Comparison of ENCODE assay signal across 20 cellular contexts in the genomic region with DNA sequence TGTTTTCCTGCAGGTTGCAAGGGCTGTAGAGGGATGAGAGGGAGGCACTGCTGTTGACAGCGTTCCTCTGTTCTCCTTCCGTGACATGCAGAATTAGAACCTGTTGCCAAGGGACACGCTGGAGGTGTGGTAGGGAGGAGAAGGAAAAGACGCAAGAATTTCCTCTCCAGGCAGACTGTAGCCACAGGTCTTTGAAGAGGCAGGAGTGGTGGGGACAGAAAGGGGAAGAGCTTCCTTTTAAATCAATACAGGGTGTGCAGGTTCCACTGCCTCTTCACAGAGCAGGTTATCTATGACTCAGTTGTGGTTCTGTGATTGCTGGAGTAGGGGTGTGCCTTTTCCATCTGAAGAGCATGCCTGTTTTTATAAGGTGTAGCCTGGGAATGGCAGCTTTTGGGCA.
DNase-seq lines count a peak whose midpoint lies in the region; ATAC-seq and TF ChIP-seq lines count a peak whose summit lies in the region.
"Had no signal": no experiment of that assay in that cellular context is flagged by ENCODE, and none has a peak within 500 bp of the region (broad histone marks: within the 10 kb centered on the region; RNA-seq: fewer than 3 reads in every experiment).

No MANE protein-coding gene starts in this region.

- POLR2A ChIA-PET in naive thymus-derived CD4-positive, alpha-beta T cell (lab: Charles Lee) = interaction anchor here (0.7 kb wide), 1 partner anchor 656 kb away, joined by 4 read pairs; no protein-coding TSS in a partner anchor

- H3K36me3 Mint-ChIP-seq in endothelial cell (ENCODE audit: low read depth, unreplicated experiment) = peaks cover 45% of the 10 kb centered on the region
- H3K36me3 Mint-ChIP-seq in naive thymus-derived CD4-positive, alpha-beta T cell = no peaks in the 10 kb centered on the region
- H3K36me3 Mint-ChIP-seq: activated CD8-positive, alpha-beta memory T cell treated with anti-CD3 and anti-CD28 coated beads, Interleukin-2, amount 10 ng/mL, durations not matched to agents 7 days and 5 days; naive B cell; WTC11 had no signal

- no peaks in the 10 kb centered on the region for H3K9me3 ChIP-seq in DND-41 (ENCODE audit: insufficient read depth, low read length, severe bottlenecking)
- H3K9me3 ChIP-seq in naive thymus-derived CD4-positive, alpha-beta T cell (ENCODE audit: control insufficient read depth in 2 of 3, low read length in 3 of 3) = no peaks in the 10 kb centered on the region

- H4K20me1 ChIP-seq in DND-41 (ENCODE audit: insufficient read depth, low read length) = no peaks in the 10 kb centered on the region

- intact Hi-C loops in naive thymus-derived CD4-positive, alpha-beta T cell (cut with micrococcal nuclease) = loop anchor here in 1 of 2 donors (10.0 kb wide), 1 partner anchor 771 kb away; no protein-coding TSS in a partner anchor

- ATAC-seq in DND-41 (ENCODE audit: insufficient read depth, low read depth) (peak; percentile 37; the same call in 1 of the 3 replicates), GM18858 (IDR thresholded peaks at IDR 0.05; ENCODE audit: unreplicated experiment) (no peak)
- ATAC-seq in naive thymus-derived CD4-positive, alpha-beta T cell = no peak
- ATAC-seq: activated CD8-positive, alpha-beta memory T cell treated with anti-CD3 and anti-CD28 coated beads, Interleukin-2, amount 10 ng/mL, durations not matched to agents 7 days and 5 days; WTC11 had no signal

- no peaks in the 10 kb centered on the region for H3K79me2 ChIP-seq in DND-41 (ENCODE audit: insufficient read depth, low read length)

- no peak overlapping the region for H3K4me3 ChIP-seq in DND-41 (ENCODE audit: low read depth in 1 of 2, low read length in 2 of 2)
- H3K4me3 ChIP-seq in naive thymus-derived CD4-positive, alpha-beta T cell (ENCODE audit: low read length) = no peak overlapping the region

- in situ Hi-C loops in KBM-7 (cut with MboI; ENCODE audit: low pct_unique_long_range_greater_than_20kb, low sequenced_read_pairs) = no loop called here
- in situ Hi-C loops in ACHN (cut with HindIII; ENCODE audit: low pct_ligation_motif_present, low pct_unique_long_range_greater_than_20kb, low sequenced_read_pairs) = no loop called here

- no peaks in the 10 kb centered on the region for H3K27me3 ChIP-seq in DND-41 (ENCODE audit: insufficient read depth, low read length, poor library complexity)
- H3K27me3 ChIP-seq in naive thymus-derived CD4-positive, alpha-beta T cell (ENCODE audit: control insufficient read depth in 2 of 2, insufficient read depth in 2 of 2, low read length in 2 of 2) = no peaks in the 10 kb centered on the region

- peaks cover 17% of the 10 kb centered on the region; the same call in 1 of the 2 replicates for H3K36me3 ChIP-seq in DND-41 (ENCODE audit: insufficient read depth, low read length)
- H3K36me3 ChIP-seq in naive thymus-derived CD4-positive, alpha-beta T cell (ENCODE audit: control insufficient read depth in 2 of 3, insufficient read depth in 3 of 3, low read length in 3 of 3) = no peaks in the 10 kb centered on the region

- H3K4me1 Mint-ChIP-seq in endothelial cell (ENCODE audit: unreplicated experiment) = peaks cover 41% of the 10 kb centered on the region
- peaks cover 15 to 59% (median 30%) of the 10 kb centered on the region in 7 donors for H3K4me1 Mint-ChIP-seq in naive thymus-derived CD4-positive, alpha-beta T cell
- H3K4me1 Mint-ChIP-seq: naive B cell had no signal

- DNase-seq in DND-41 (no peak), KBM-7 (peak; percentile 59), endothelial cell (ENCODE audit: low spot score) (no peak), NOMO-1 treated with DMSO at 0.1 percent for 48 hours (lab: John Stamatoyannopoulos, UW; ENCODE audit: unreplicated experiment) (no peak), ACHN (no peak), NCI-H2029 (lab: John Stamatoyannopoulos, UW) (no peak)
- no peak for DNase-seq in naive thymus-derived CD4-positive, alpha-beta T cell
- DNase-seq: activated CD8-positive, alpha-beta memory T cell treated with anti-CD3 and anti-CD28 coated beads, Interleukin-2, amount 10 ng/mL, durations not matched to agents 7 days and 5 days; activated naive CD4-positive, alpha-beta T cell; C1 segment of cervical spinal cord; cerebellar nuclear complex; head of caudate nucleus; kidney; naive B cell; NCI-H2227 treated with DMSO at 0.1 percent for 48 hours; retina; stimulated activated CD8-positive, alpha-beta memory T cell treated with anti-CD3 and anti-CD28 coated beads, Interleukin-4, amount 100 ng/mL, for 48 hours; trophoblast cell had no signal

- TF ChIP-seq CTCF in DND-41 (IDR thresholded peaks at IDR 0.05; ENCODE audit: borderline replicate concordance, extremely low read depth, low read length, poor library complexity, severe bottlenecking) (no peak), endothelial cell (IDR thresholded peaks at IDR 0.05; ENCODE audit: unreplicated experiment) (no peak)

- no peak overlapping the region for H3K9ac ChIP-seq in DND-41 (ENCODE audit: low read depth, low read length)

- CTCF ChIA-PET in naive thymus-derived CD4-positive, alpha-beta T cell (lab: Charles Lee) = interaction anchor here (0.6 kb wide), 1 partner anchor 1909 kb away, joined by 3 read pairs; no protein-coding TSS in a partner anchor

- H3K9me3 Mint-ChIP-seq in endothelial cell (ENCODE audit: unreplicated experiment) = no peaks in the 10 kb centered on the region
- no peaks in the 10 kb centered on the region for H3K9me3 Mint-ChIP-seq in naive thymus-derived CD4-positive, alpha-beta T cell
- H3K9me3 Mint-ChIP-seq: naive B cell, WTC11 had no signal

- peak overlapping the region; percentile 5; the same call in 1 of the 2 replicates for H3K27ac ChIP-seq in DND-41 (ENCODE audit: low read length)
- H3K27ac ChIP-seq in naive thymus-derived CD4-positive, alpha-beta T cell (ENCODE audit: low read depth, low read length) = no peak overlapping the region

- H3K4me2 ChIP-seq in DND-41 (ENCODE audit: insufficient read depth, low read length) = no peak overlapping the region

- H3K27ac Mint-ChIP-seq in endothelial cell (ENCODE audit: unreplicated experiment) = no peak overlapping the region
- peak overlapping the region in 4 of 9 donors; percentile 43 to 79 (median 66) for H3K27ac Mint-ChIP-seq in naive thymus-derived CD4-positive, alpha-beta T cell
- H3K27ac Mint-ChIP-seq: activated CD8-positive, alpha-beta memory T cell treated with anti-CD3 and anti-CD28 coated beads, Interleukin-2, amount 10 ng/mL, durations not matched to agents 7 days and 5 days; naive B cell; WTC11 had no signal

- H3K4me1 ChIP-seq in DND-41 (ENCODE audit: insufficient read depth, low read length) = peaks cover 33% of the 10 kb centered on the region
- peaks cover 0 to 24% of the 10 kb centered on the region in 2 donors for H3K4me1 ChIP-seq in naive thymus-derived CD4-positive, alpha-beta T cell (ENCODE audit: control insufficient read depth in 2 of 2, insufficient read depth in 2 of 2, low read length in 2 of 2)

- H3K4me3 Mint-ChIP-seq in endothelial cell (ENCODE audit: unreplicated experiment) = peak overlapping the region; percentile 5
- peak overlapping the region in 7 of 10 donors; percentile 9 to 66 (median 53) for H3K4me3 Mint-ChIP-seq in naive thymus-derived CD4-positive, alpha-beta T cell
- H3K4me3 Mint-ChIP-seq: activated CD8-positive, alpha-beta memory T cell treated with anti-CD3 and anti-CD28 coated beads, Interleukin-2, amount 10 ng/mL, durations not matched to agents 7 days and 5 days; naive B cell; WTC11 had no signal

- no peak overlapping the region for H2AFZ ChIP-seq in DND-41 (ENCODE audit: low read depth, low read length)

- peaks cover 4% of the 10 kb centered on the region for H3K27me3 Mint-ChIP-seq in endothelial cell (ENCODE audit: unreplicated experiment)
- H3K27me3 Mint-ChIP-seq in naive thymus-derived CD4-positive, alpha-beta T cell = peaks cover 0 to 5% (median 0%) of the 10 kb centered on the region in 5 donors
